25 cellular contexts compared by ENCODE assay signal in genomic region chr17:50180593-50180992, GRCh38. TPM values are rescaled to one million over a fixed set of nuclear protein-coding genes. Genes with fewer than 3 reads are reported as not detected.
DNase-seq lines count a peak whose midpoint lies in the region; ATAC-seq, FAIRE-seq and TF ChIP-seq lines count a peak whose summit lies in the region.
"Had no signal": no experiment of that assay in that cellular context is flagged by ENCODE, and none has a peak within 500 bp of the region (broad histone marks: within the 10 kb centered on the region; RNA-seq: fewer than 3 reads in every experiment).

No MANE protein-coding gene starts in this region.

- H3K27me3 ChIP-seq in psoas muscle (ENCODE audit: insufficient read depth in 3 of 3, low read length in 2 of 3), result no peaks in the 10 kb centered on the region
- H3K27me3 ChIP-seq: stomach had no signal

- TF ChIP-seq POLR2A in A549 (IDR thresholded peaks at IDR 0.05; ENCODE audit: low read length), result no peak

- peaks cover 0 to 3% (median 0%) of the 10 kb centered on the region in 5 donors for H3K27me3 Mint-ChIP-seq in naive thymus-derived CD8-positive, alpha-beta T cell
- H3K27me3 Mint-ChIP-seq: activated naive CD8-positive, alpha-beta T cell; naive B cell had no signal

- H3K9me3 ChIP-seq in A549, result no peaks in the 10 kb centered on the region
- H3K9me3 ChIP-seq in psoas muscle, result no peaks in the 10 kb centered on the region
- H3K9me3 ChIP-seq: stomach had no signal

- no peak overlapping the region for H3K4me2 ChIP-seq in A549

- POLR2A ChIA-PET in A549 (lab: Yijun Ruan, JAX), result no interaction called here
- POLR2A ChIA-PET in RWPE1 (lab: Yijun Ruan, JAX; ENCODE audit: low non-redundant PET), result no interaction called here
- POLR2A ChIA-PET in naive thymus-derived CD8-positive, alpha-beta T cell (lab: Charles Lee), result no interaction called here

- peaks cover 16 to 34% (median 27%) of the 10 kb centered on the region in 4 donors for H3K4me1 Mint-ChIP-seq in naive thymus-derived CD8-positive, alpha-beta T cell

- intact Hi-C loops in head of caudate nucleus (cut with DNase I), result no loop called here
- intact Hi-C loops in psoas muscle (cut with DNase I), result no loop called here

- H3K4me3 Mint-ChIP-seq in naive thymus-derived CD8-positive, alpha-beta T cell, result no peak overlapping the region
- H3K4me3 Mint-ChIP-seq: activated naive CD8-positive, alpha-beta T cell; activated T-helper 1 cell treated with anti-CD3 and anti-CD28 coated beads, Interleukin-12 subunit alpha, Interleukin-12 subunit beta, Interleukin-2, Interleukin-4 antibody, amounts not matched to agents 30 ng/mL and 10 ng/mL and 1 ng/mL, durations not matched to agents 14 hours and 24 hours and 36 hours; CD4-positive, CD25-positive, alpha-beta regulatory T cell had no signal

- no peaks in the 10 kb centered on the region for H3K36me3 Mint-ChIP-seq in naive thymus-derived CD8-positive, alpha-beta T cell
- H3K36me3 Mint-ChIP-seq: activated naive CD8-positive, alpha-beta T cell; CD4-positive, CD25-positive, alpha-beta regulatory T cell; naive B cell had no signal

- FAIRE-seq in A549 (lab: Jason Lieb, UNC), result no peak
- FAIRE-seq: G401.6, keratinocyte had no signal

- no peaks in the 10 kb centered on the region for H3K9me3 Mint-ChIP-seq in naive thymus-derived CD8-positive, alpha-beta T cell
- H3K9me3 Mint-ChIP-seq: activated T-helper 1 cell treated with anti-CD3 and anti-CD28 coated beads, Interleukin-12 subunit alpha, Interleukin-12 subunit beta, Interleukin-2, Interleukin-4 antibody, amounts not matched to agents 30 ng/mL and 10 ng/mL and 1 ng/mL, durations not matched to agents 14 hours and 24 hours and 36 hours; CD4-positive, CD25-positive, alpha-beta regulatory T cell; IgD-negative memory B cell; naive B cell had no signal

- H3K27ac ChIP-seq in A549 (peak overlapping the region; percentile 21 to 95; a peak in 4 of 6 replicates), RWPE1 (peak overlapping the region; percentile 99), psoas muscle (no peak overlapping the region)

- peaks cover 0 to 12% of the 10 kb centered on the region in 2 donors for H3K36me3 ChIP-seq in psoas muscle (ENCODE audit: insufficient read depth in 1 of 2, low read depth in 1 of 2)

- no peak for TF ChIP-seq RAD21 in A549 (conservative IDR thresholded peaks at IDR 0.05 in 1 of 2, IDR thresholded peaks at IDR 0.05 in 1 of 2)

- DNase-seq in A549 (ENCODE audit: low read depth in 1 of 2, low spot score in 1 of 2) (no peak), RWPE1 (ENCODE audit: low spot score) (no peak), head of caudate nucleus (peak in 30 of 42 donors; percentile 22 to 72 (median 48)), psoas muscle (peak; percentile 8 to 50), NCI-H2029 (lab: John Stamatoyannopoulos, UW) (no peak)
- DNase-seq in activated CD4-positive, alpha-beta T cell treated with anti-CD3 and anti-CD28 coated beads, Interleukin-2, amount 50 U/mL, for 4 hours, result no peak
- no peak for DNase-seq in naive thymus-derived CD8-positive, alpha-beta T cell
- DNase-seq in activated CD4-positive, CD25-positive, alpha-beta regulatory T cell (lab: John Stamatoyannopoulos, UW), result no peak
- DNase-seq: activated CD4-positive, alpha-beta T cell treated with anti-CD3 and anti-CD28 coated beads for 4 hours; CD4-positive, CD25-positive, alpha-beta regulatory T cell; naive B cell; NCI-H1436; NCI-H2171; NCI-H748 treated with DMSO at 0.1 percent for 48 hours; OCI-M1; SIG-M5; stimulated activated CD4-positive, alpha-beta T cell treated with anti-CD3 and anti-CD28 coated beads, Interleukin-4, amount 100 ng/mL, for 24 hours; stomach had no signal

- peaks cover 58% of the 10 kb centered on the region for H3K4me1 ChIP-seq in A549
- H3K4me1 ChIP-seq in psoas muscle, result peaks cover 33% of the 10 kb centered on the region

- ATAC-seq in A549, result no peak
- no peak for ATAC-seq in psoas muscle
- ATAC-seq in naive thymus-derived CD8-positive, alpha-beta T cell, result no peak

- H3K4me3 ChIP-seq in A549, result no peak overlapping the region
- no peak overlapping the region for H3K4me3 ChIP-seq in psoas muscle
- H3K4me3 ChIP-seq: stomach had no signal

- WGBS in A549 (ENCODE audit: missing lambda C conversion rate), result 90% methylated on average over 12 of the region's 12 CpGs
- 79 to 82% (median 80%) methylated on average over 12 of the region's 12 CpGs for WGBS in psoas muscle, 3 donors

- TF ChIP-seq CTCF in A549 (IDR thresholded peaks at IDR 0.05) (no peak), RWPE1 (conservative IDR thresholded peaks at IDR 0.05; ENCODE audit: low read depth) (no peak), psoas muscle (IDR thresholded peaks at IDR 0.05) (no peak)

- CTCF ChIA-PET in A549 (lab: Yijun Ruan, JAX), result interaction anchor here (2.1 to 4.0 kb wide), 5 partner anchors 10 to 63 kb away, joined by 8 to 41 read pairs (median 18); partner anchors contain the start of gene COL1A1
- CTCF ChIA-PET in RWPE1 (lab: Yijun Ruan, JAX), result interaction anchor here (1.7 kb wide), 1 partner anchor 11 kb away, joined by 6 read pairs; no protein-coding TSS in a partner anchor

- H3K27ac Mint-ChIP-seq in naive thymus-derived CD8-positive, alpha-beta T cell, result no peak overlapping the region
- H3K27ac Mint-ChIP-seq: activated naive CD8-positive, alpha-beta T cell; activated T-helper 1 cell treated with anti-CD3 and anti-CD28 coated beads, Interleukin-12 subunit alpha, Interleukin-12 subunit beta, Interleukin-2, Interleukin-4 antibody, amounts not matched to agents 30 ng/mL and 10 ng/mL and 1 ng/mL, durations not matched to agents 14 hours and 24 hours and 36 hours; CD4-positive, CD25-positive, alpha-beta regulatory T cell; IgD-negative memory B cell had no signal

- TF ChIP-seq EP300 in A549 (IDR thresholded peaks at IDR 0.05), result no peak

TF ChIP-seq in A549, 52 proteins besides CTCF, POLR2A, EP300 and RAD21:
- no peak for TF ChIP-seq JUN (IDR thresholded peaks at IDR 0.05)
- TF ChIP-seq PHF8 (IDR thresholded peaks at IDR 0.05; ENCODE audit: borderline replicate concordance, low read depth), result no peak
- TF ChIP-seq CBX2 (IDR thresholded peaks at IDR 0.05; ENCODE audit: borderline replicate concordance, low read depth), result no peak
- no peak for TF ChIP-seq NFE2L2 (conservative IDR thresholded peaks at IDR 0.05; ENCODE audit: low read length)
- TF ChIP-seq E2F6 (IDR thresholded peaks at IDR 0.05; ENCODE audit: borderline replicate concordance, low read depth), result no peak
- no peak for TF ChIP-seq HOXB13 (CRISPR knock-in tag; IDR thresholded peaks at IDR 0.05; ENCODE audit: low read depth)

RNA-seq across cellular contexts. Expression of gene SGCA, which starts 14.8 kb away (rescaled TPM):
- polyA plus RNA-seq in A549 (2011; rRNA removed), result 0.44 and 0.90 TPM in 2 replicates
- 1.8 and 3.2 TPM in 2 replicates for polyA plus RNA-seq in A549 (2012; cell fraction: cytosol; rRNA removed)
- 1.2 and 1.9 TPM in 2 replicates for polyA plus RNA-seq in A549 (2012; cell fraction: nucleus; rRNA removed)
- 1.5 to 3.4 TPM (median 1.9 TPM) in 3 replicates for polyA plus RNA-seq in A549 (2017; fragmentation: RNase III; extraction: RNeasy Plus Mini Kit Qiagen cat#74134 plus additional on column Dnase treatment)
- polyA minus RNA-seq in A549 (2011; rRNA and poly(A)+ RNA removed), result not detected in 2 replicates
- 100 to 1,000 TPM; 245 to 291 (median 266) TPM for total RNA-seq in psoas muscle
- 100 to 1,000 TPM; 120 to 254 (median 151) TPM for polyA plus RNA-seq in psoas muscle
- not detected for total RNA-seq in naive thymus-derived CD8-positive, alpha-beta T cell
- polyA plus RNA-seq in naive thymus-derived CD8-positive, alpha-beta T cell, result under 1 TPM in 1 of 3 donors, not detected in 2; 0.71 TPM
- total RNA-seq: CD4-positive, CD25-positive, alpha-beta regulatory T cell; fibroblast of villous mesenchyme; M059J had no signal
- polyA plus RNA-seq: CD4-positive, CD25-positive, alpha-beta regulatory T cell; keratinocyte had no signal

RNA-seq across cellular contexts. Expression of gene COL1A1, which starts 20.8 kb away (rescaled TPM):
- 4.4 and 4.6 TPM in 2 replicates for polyA plus RNA-seq in A549 (2011; rRNA removed)
- polyA plus RNA-seq in A549 (2012; cell fraction: cytosol; rRNA removed), result 14.2 and 19.6 TPM in 2 replicates
- polyA plus RNA-seq in A549 (2012; cell fraction: nucleus; rRNA removed), result 66.1 and 69.4 TPM in 2 replicates
- 18.1 to 34.3 TPM (median 31.6 TPM) in 3 replicates for polyA plus RNA-seq in A549 (2017; fragmentation: RNase III; extraction: RNeasy Plus Mini Kit Qiagen cat#74134 plus additional on column Dnase treatment)
- 10.9 TPM in 2 replicates for polyA minus RNA-seq in A549 (2011; rRNA and poly(A)+ RNA removed)
- total RNA-seq in psoas muscle, result 10 to 100 TPM; 10.2 to 46.6 (median 18.7) TPM
- polyA plus RNA-seq in psoas muscle, result 1 to 10 TPM; 2.3 to 5.4 (median 3.3) TPM
- total RNA-seq in naive thymus-derived CD8-positive, alpha-beta T cell, result under 1 TPM; 0.44 to 0.83 TPM
- not detected for polyA plus RNA-seq in naive thymus-derived CD8-positive, alpha-beta T cell
- polyA plus RNA-seq: CD4-positive, CD25-positive, alpha-beta regulatory T cell had no signal

RNA-seq across cellular contexts. Expression of gene PPP1R9B, which starts 30.1 kb away (rescaled TPM):
- 16.8 and 22.0 TPM in 2 replicates for polyA plus RNA-seq in A549 (2011; rRNA removed)
- 18.9 and 19.4 TPM in 2 replicates for polyA plus RNA-seq in A549 (2012; cell fraction: cytosol; rRNA removed)
- polyA plus RNA-seq in A549 (2012; cell fraction: nucleus; rRNA removed), result 35.8 and 44.2 TPM in 2 replicates
- polyA plus RNA-seq in A549 (2017; fragmentation: RNase III; extraction: RNeasy Plus Mini Kit Qiagen cat#74134 plus additional on column Dnase treatment), result 32.4 to 40.6 TPM (median 35.8 TPM) in 3 replicates
- 25.9 and 27.1 TPM in 2 replicates for polyA minus RNA-seq in A549 (2011; rRNA and poly(A)+ RNA removed)
- 10 to 100 TPM; 15.1 to 26.5 (median 18.4) TPM for total RNA-seq in psoas muscle
- polyA plus RNA-seq in psoas muscle, result 10 to 100 TPM in 2 of 3 donors, 1 to 10 TPM in 1; 7.0 to 11.3 (median 11.0) TPM
- total RNA-seq in naive thymus-derived CD8-positive, alpha-beta T cell, result 10 to 100 TPM; 82.8 to 83.6 TPM
- under 1 TPM; 0.29 to 0.84 (median 0.67) TPM for polyA plus RNA-seq in naive thymus-derived CD8-positive, alpha-beta T cell

RNA-seq across cellular contexts. Expression of gene SAMD14, which starts 50.6 kb away (rescaled TPM):
- polyA plus RNA-seq in A549 (2011; rRNA removed), result 0.12 and 0.15 TPM in 2 replicates
- 0.22 and 0.31 TPM in 2 replicates for polyA plus RNA-seq in A549 (2012; cell fraction: cytosol; rRNA removed)
- 1.5 and 1.8 TPM in 2 replicates for polyA plus RNA-seq in A549 (2012; cell fraction: nucleus; rRNA removed)
- 0.42 to 0.75 TPM (median 0.74 TPM) in 3 replicates for polyA plus RNA-seq in A549 (2017; fragmentation: RNase III; extraction: RNeasy Plus Mini Kit Qiagen cat#74134 plus additional on column Dnase treatment)
- polyA minus RNA-seq in A549 (2011; rRNA and poly(A)+ RNA removed), result 0.58 and 0.83 TPM in 2 replicates
- 1 to 10 TPM in 3 of 4 donors, under 1 TPM in 1; 0.55 to 2.7 (median 1.3) TPM for total RNA-seq in psoas muscle
- polyA plus RNA-seq in psoas muscle, result 1 to 10 TPM in 1 of 3 donors, under 1 TPM in 2; 0.64 to 1.3 (median 0.98) TPM
- total RNA-seq in naive thymus-derived CD8-positive, alpha-beta T cell, result under 1 TPM in 1 of 2 experiments, not detected in 1; 0.30 TPM
- not detected for polyA plus RNA-seq in naive thymus-derived CD8-positive, alpha-beta T cell
- polyA plus RNA-seq: keratinocyte had no signal

Comparison
In these comparisons a context has a peak if more than half of its experiments do, and no peak if none do; other contexts are left out.
1. DNase-seq: peak in head of caudate nucleus (30 of 42) and psoas muscle (2 of 2); none in A549 (0 of 2), RWPE1 (single experiment), NCI-H2029 (single experiment), activated CD4-positive, alpha-beta T cell treated with anti-CD3 and anti-CD28 coated beads, Interleukin-2, amount 50 U/mL, for 4 hours (0 of 2), naive thymus-derived CD8-positive, alpha-beta T cell (0 of 10) and activated CD4-positive, CD25-positive, alpha-beta regulatory T cell (0 of 4).
2. RNA of gene SGCA, which starts 14.8 kb away (polyA plus RNA-seq): 120 to 254 TPM in psoas muscle; 0.44 to 3.4 TPM in A549 and 0.71 TPM in naive thymus-derived CD8-positive, alpha-beta T cell; every median in the first group is over 10 times any median in the second.
3. RNA of gene PPP1R9B, which starts 30.1 kb away (polyA plus RNA-seq): 16.8 to 44.2 TPM in A549 and 7.0 to 11.3 TPM in psoas muscle; 0.29 to 0.84 TPM in naive thymus-derived CD8-positive, alpha-beta T cell; every median in the first group is over 4 times any median in the second.